Comparison of ENCODE assay signal across 20 cellular contexts in genomic region chr2:140880573-140880972, GRCh38.
"Had no signal": no experiment of that assay in that cellular context is flagged by ENCODE, and none has a peak within 500 bp of the region (broad histone marks: within the 10 kb centered on the region; RNA-seq: fewer than 3 reads in every experiment).

No MANE protein-coding gene starts in this region.

- ATAC-seq: activated CD8-positive, alpha-beta T cell treated with anti-CD3 and anti-CD28 coated beads for 36 hours; activated naive CD4-positive, alpha-beta T cell treated with anti-CD3 and anti-CD28 coated beads, Interleukin-2, amount 50 U/mL, for 72 hours; activated T-cell treated with anti-CD3 and anti-CD28 coated beads, Interleukin-2, amount 50 U/mL, for 4 hours; left lobe of liver; naive thymus-derived CD4-positive, alpha-beta T cell; pancreas; sciatic nerve; WTC11 had no signal

- H3K4me2 ChIP-seq: hepatocyte had no signal

- H3K4me3 ChIP-seq: hepatocyte, pancreas, spleen, stomach, testis, upper lobe of left lung had no signal

- H3K27ac ChIP-seq: brain microvascular endothelial cell, hepatocyte, pancreas, spleen, stomach, testis, upper lobe of left lung had no signal

- H2AFZ ChIP-seq: hepatocyte had no signal

- H3K36me3 ChIP-seq: brain microvascular endothelial cell, pancreas, spleen, stomach, upper lobe of left lung had no signal

- H3K27me3 ChIP-seq: brain microvascular endothelial cell, hepatocyte, pancreas, spleen, stomach, testis, upper lobe of left lung had no signal

- H3K9me3 ChIP-seq: pancreas, testis, upper lobe of left lung had no signal

- DNase-seq: activated CD4-positive, alpha-beta T cell treated with anti-CD3 and anti-CD28 coated beads for 48 hours; activated CD8-positive, alpha-beta T cell treated with anti-CD3 and anti-CD28 coated beads for 36 hours; activated effector memory CD4-positive, alpha-beta T cell treated with anti-CD3 and anti-CD28 coated beads, Interleukin-2, amount 50 U/mL, for 16 hours; activated T-cell treated with anti-CD3 and anti-CD28 coated beads, Interleukin-2, amount 50 U/mL, for 4 hours; amniotic stem cell; brain microvascular endothelial cell; effector memory CD4-positive, alpha-beta T cell; mammary epithelial cell; naive thymus-derived CD4-positive, alpha-beta T cell; pancreas; spleen; stomach; T-helper 2 cell; testis; upper lobe of left lung had no signal

- H3K4me1 ChIP-seq: pancreas, spleen, stomach, testis, upper lobe of left lung had no signal
